In genomic region chr21:31135536-31136184, GRCh38 we compare ENCODE assay signal across 29 cellular contexts.
"Had no signal": no experiment of that assay in that cellular context is flagged by ENCODE, and none has a peak within 500 bp of the region (broad histone marks: within the 10 kb centered on the region; RNA-seq: fewer than 3 reads in every experiment).

No MANE protein-coding gene starts in this region.

- H3K27ac ChIP-seq: ascending aorta, cardiac muscle cell, coronary artery, esophagus muscularis mucosa, heart right ventricle, lower lobe of right lung, thyroid gland, upper lobe of left lung, WERI-Rb-1 had no signal

- ATAC-seq: activated CD4-positive, CD25-positive, alpha-beta regulatory T cell treated with anti-CD3 and anti-CD28 coated beads, Interleukin-2, amount 50 U/mL, for 24 hours; activated CD8-positive, alpha-beta memory T cell treated with anti-CD3 and anti-CD28 coated beads, Interleukin-2, amount 10 ng/mL, durations not matched to agents 7 days and 5 days; activated CD8-positive, alpha-beta T cell treated with anti-CD3 and anti-CD28 coated beads, Interleukin-2, amount 10 ng/mL, durations not matched to agents 7 days and 5 days; effector memory CD8-positive, alpha-beta T cell; heart right ventricle; left lobe of liver; lower lobe of right lung; natural killer cell; sciatic nerve; T-helper 17 cell had no signal

- H3K4me1 ChIP-seq: ascending aorta, thyroid gland had no signal

- H3K4me3 ChIP-seq: ascending aorta, cardiac muscle cell, coronary artery, esophagus muscularis mucosa, heart right ventricle, lower lobe of right lung, skin epidermis, thyroid gland, upper lobe of left lung had no signal

- H3K9me3 ChIP-seq: ascending aorta, esophagus muscularis mucosa, heart right ventricle, lower lobe of right lung, thyroid gland, upper lobe of left lung had no signal

- H3K27me3 ChIP-seq: ascending aorta, cardiac muscle cell, esophagus muscularis mucosa, thyroid gland, upper lobe of left lung had no signal

- H3K36me3 ChIP-seq: ascending aorta, cardiac muscle cell, esophagus muscularis mucosa, heart right ventricle, thyroid gland, upper lobe of left lung had no signal

- DNase-seq: activated CD4-positive, alpha-beta T cell treated with anti-CD3 and anti-CD28 coated beads, Interleukin-2, amount 10 ng/mL, durations not matched to agents 7 days and 5 days; activated CD8-positive, alpha-beta memory T cell treated with anti-CD3 and anti-CD28 coated beads, Interleukin-2, amount 10 ng/mL, durations not matched to agents 7 days and 5 days; activated CD8-positive, alpha-beta T cell treated with anti-CD3 and anti-CD28 coated beads, Interleukin-2, amount 10 ng/mL, durations not matched to agents 7 days and 5 days; activated effector memory CD4-positive, alpha-beta T cell treated with anti-CD3 and anti-CD28 coated beads, Interleukin-2, amount 50 U/mL, for 16 hours; activated naive CD4-positive, alpha-beta T cell treated with anti-CD3 and anti-CD28 coated beads, Interleukin-2, amount 10 ng/mL, durations not matched to agents 7 days and 5 days; activated naive CD8-positive, alpha-beta T cell treated with anti-CD3 and anti-CD28 coated beads, Interleukin-2, amount 10 ng/mL, durations not matched to agents 7 days and 5 days; cerebellar nuclear complex; effector memory CD8-positive, alpha-beta T cell; foreskin melanocyte; heart right ventricle; lower lobe of right lung; mesenchymal stem cell; natural killer cell; stimulated activated CD4-positive, alpha-beta T cell treated with anti-CD3 and anti-CD28 coated beads, Interleukin-12 subunit alpha, Interleukin-12 subunit beta, amount 100 ng/mL, for 4 hours; stimulated activated CD4-positive, alpha-beta T cell treated with anti-CD3 and anti-CD28 coated beads, Interleukin-4, amount 100 ng/mL, for 1 hour; SW 1271; T-helper 17 cell; T1000; thyroid gland; upper lobe of left lung; WERI-Rb-1 had no signal
